In the genomic region with DNA sequence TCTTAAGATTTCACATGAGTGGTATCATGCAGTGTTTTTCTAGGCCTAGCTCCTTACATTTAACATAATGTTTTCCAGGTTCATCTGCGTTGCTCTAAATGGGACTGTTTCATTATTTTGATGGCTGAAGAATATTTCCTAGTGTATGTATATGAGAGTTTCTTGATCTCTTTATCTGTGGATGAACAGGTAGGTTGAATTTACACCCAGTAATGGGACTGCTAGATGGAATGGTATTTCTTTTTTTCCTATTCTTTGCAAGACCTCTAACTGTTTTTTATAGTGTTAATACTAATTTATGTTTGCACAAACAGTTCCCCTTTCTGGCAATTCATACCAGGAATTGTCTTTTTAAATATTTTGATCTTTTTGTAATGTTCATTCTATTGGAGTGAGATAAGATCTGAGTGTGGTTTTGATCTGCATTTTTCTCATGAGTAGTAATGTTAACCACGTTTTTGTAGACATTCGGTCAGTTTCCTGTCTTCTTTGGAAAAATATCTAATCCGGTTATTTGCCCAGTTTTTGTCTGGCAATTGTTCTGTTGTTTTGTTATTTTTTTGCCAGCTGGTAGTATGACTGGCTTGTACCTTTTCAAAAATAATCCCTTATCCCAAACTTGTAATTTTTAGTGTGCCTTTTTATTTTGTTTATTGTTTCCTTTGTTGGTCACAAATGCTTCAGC, we compare ENCODE assay signal across 8 cellular contexts.
DNase-seq lines count a peak whose midpoint lies in the region; ATAC-seq and TF ChIP-seq lines count a peak whose summit lies in the region.
"Not testable (repeated sequence)": the region's sequence is repeated elsewhere in the genome, so short reads cannot be mapped to it uniquely, and the experiment has no call there.

No MANE protein-coding gene starts in this region.

- H3K4me3 ChIP-seq in AG09309 (ENCODE audit: control insufficient read depth, low read depth, low read length) (peak overlapping the region; percentile 9; the same call in 1 of the 2 replicates), GM23248 (peak overlapping the region; percentile 86), OCI-LY7 (ENCODE audit: low read depth, low read length, poor library complexity, severe bottlenecking) (peak overlapping the region; percentile 95), brain microvascular endothelial cell (ENCODE audit: low read depth, low read length) (peak overlapping the region; percentile 88), smooth muscle cell (peak overlapping the region; percentile 29)
- H3K4me3 ChIP-seq in fibroblast of mammary gland (ENCODE audit: control insufficient read depth, low read depth, low read length), result not testable (repeated sequence)

- not testable (repeated sequence) for H3K36me3 ChIP-seq in GM23248 (ENCODE audit: low read depth); smooth muscle cell (ENCODE audit: low read depth)
- H3K36me3 ChIP-seq in OCI-LY7 (ENCODE audit: insufficient read depth, low read length) (peaks cover 41% of the 10 kb centered on the region), brain microvascular endothelial cell (replicated peaks) (peaks cover 17% of the 10 kb centered on the region)

- DNase-seq in AG09309 (ENCODE audit: low read depth), result peak; percentile 43
- DNase-seq in GM23248, result peak; percentile 81
- not testable (repeated sequence) for DNase-seq in OCI-LY7 (ENCODE audit: low spot score); activated T-cell treated with anti-CD3 and anti-CD28 coated beads, Interleukin-2, amount 50 U/mL, for 4 hours; smooth muscle cell (lab: John Stamatoyannopoulos, UW; ENCODE audit: unreplicated experiment)
- peak; percentile 51 for DNase-seq in brain microvascular endothelial cell
- DNase-seq in fibroblast of mammary gland (ENCODE audit: low read depth), result peak; percentile 75
- peak; percentile 58 for DNase-seq in myocyte (ENCODE audit: low read depth)

- peaks cover 42% of the 10 kb centered on the region for H3F3A ChIP-seq in GM23248 (ENCODE audit: insufficient read depth)
- H3F3A ChIP-seq in smooth muscle cell (ENCODE audit: low read depth), result not testable (repeated sequence)

- peak overlapping the region; percentile 76 for H3K4me2 ChIP-seq in GM23248 (ENCODE audit: unreplicated experiment)
- peak overlapping the region; percentile 68 for H3K4me2 ChIP-seq in OCI-LY7 (ENCODE audit: low read length)
- peak overlapping the region; percentile 94 for H3K4me2 ChIP-seq in smooth muscle cell

- peak overlapping the region; percentile 88 for H3K9ac ChIP-seq in GM23248
- peak overlapping the region; percentile 86 for H3K9ac ChIP-seq in smooth muscle cell (ENCODE audit: low read depth)

- H3K27me3 Mint-ChIP-seq in activated T-cell treated with anti-CD3 and anti-CD28 coated beads, Interleukin-2, amount 50 U/mL, for 4 hours (ENCODE audit: low read depth), result not testable (repeated sequence)

- not testable (repeated sequence) for H2AFZ ChIP-seq in GM23248; OCI-LY7 (ENCODE audit: low read length); smooth muscle cell (ENCODE audit: low read depth)

- not testable (repeated sequence) for H3K9me3 Mint-ChIP-seq in activated T-cell treated with anti-CD3 and anti-CD28 coated beads, Interleukin-2, amount 50 U/mL, for 4 hours

- 11 to 12% methylated on average over 4 of the region's 4 CpGs for WGBS in GM23248 (ENCODE audit: low coverage in 1 of 2, low lambda C conversion rate in 2 of 2, missing lambda C conversion rate in 2 of 2), 2 experiments
- 28% methylated on average over 4 of the region's 4 CpGs for WGBS in smooth muscle cell (ENCODE audit: low lambda C conversion rate)

- intact Hi-C loops in OCI-LY7 (cut with micrococcal nuclease; ENCODE audit: unreplicated experiment), result not testable (repeated sequence)

- not testable (repeated sequence) for H3K9me2 ChIP-seq in GM23248 (ENCODE audit: insufficient read depth); OCI-LY7 (ENCODE audit: insufficient read depth, low read length)

- not testable (repeated sequence) for H3K27me3 ChIP-seq in GM23248 (replicated peaks; ENCODE audit: insufficient read depth); brain microvascular endothelial cell (replicated peaks); smooth muscle cell (ENCODE audit: low read depth)

- ATAC-seq in activated T-cell treated with anti-CD3 and anti-CD28 coated beads, Interleukin-2, amount 50 U/mL, for 4 hours, result not testable (repeated sequence)

- peaks cover 36% of the 10 kb centered on the region for H3K4me1 Mint-ChIP-seq in activated T-cell treated with anti-CD3 and anti-CD28 coated beads, Interleukin-2, amount 50 U/mL, for 4 hours (ENCODE audit: low read depth)

- CTCF ChIA-PET in OCI-LY7 (lab: Charles Lee; ENCODE audit: unreplicated experiment), result interaction anchor here (0.6 kb wide), 1 partner anchor 12 kb away, joined by 4 read pairs; no protein-coding TSS in a partner anchor

- TF ChIP-seq CTCF in AG09309 (IDR thresholded peaks at IDR 0.05; ENCODE audit: control insufficient read depth, insufficient read depth, low read depth, low read length, missing control alignments); OCI-LY7 (conservative IDR thresholded peaks at IDR 0.05; ENCODE audit: low read length); brain microvascular endothelial cell (IDR thresholded peaks at IDR 0.05; ENCODE audit: low read depth, low read length, missing control alignments); fibroblast of mammary gland (conservative IDR thresholded peaks at IDR 0.05; ENCODE audit: control insufficient read depth, insufficient read depth, low read depth, low read length); smooth muscle cell (IDR thresholded peaks at IDR 0.05; ENCODE audit: borderline replicate concordance, insufficient read depth, poor library complexity, severe bottlenecking): not testable (repeated sequence)

- in situ Hi-C loops in GM23248 (cut with MboI); brain microvascular endothelial cell (cut with HindIII; ENCODE audit: low pct_ligation_motif_present, low sequenced_read_pairs): not testable (repeated sequence)

- POLR2A ChIA-PET in OCI-LY7 (lab: Charles Lee), result not testable (repeated sequence)

- H3K79me2 ChIP-seq in GM23248 (ENCODE audit: insufficient read depth) (peaks cover 35% of the 10 kb centered on the region), OCI-LY7 (ENCODE audit: insufficient read depth, low read depth, low read length) (peaks cover 19% of the 10 kb centered on the region), smooth muscle cell (ENCODE audit: low read depth) (peaks cover 19% of the 10 kb centered on the region)

- H3K4me1 ChIP-seq in GM23248 (ENCODE audit: insufficient read depth) (peaks cover 40% of the 10 kb centered on the region), OCI-LY7 (ENCODE audit: insufficient read depth, low read length, poor library complexity, severe bottlenecking) (peaks cover 29% of the 10 kb centered on the region), smooth muscle cell (ENCODE audit: low read depth) (peaks cover 24% of the 10 kb centered on the region)

- H3K4me3 Mint-ChIP-seq in activated T-cell treated with anti-CD3 and anti-CD28 coated beads, Interleukin-2, amount 50 U/mL, for 4 hours, result peak overlapping the region; percentile 90

- not testable (repeated sequence) for BruUV-seq in OCI-LY7 (replicated peaks; lab: Mats Ljungman, UMichigan)

- H3K27ac ChIP-seq in GM23248 (peak overlapping the region; percentile 81), brain microvascular endothelial cell (peak overlapping the region; percentile 100), smooth muscle cell (ENCODE audit: low read depth) (peak overlapping the region; percentile 92)
- not testable (repeated sequence) for H3K27ac ChIP-seq in OCI-LY7 (ENCODE audit: low read depth, low read length, poor library complexity, severe bottlenecking)

- H4K20me1 ChIP-seq in GM23248 (ENCODE audit: insufficient read depth); OCI-LY7 (ENCODE audit: insufficient read depth, low read length); smooth muscle cell (ENCODE audit: low read depth): not testable (repeated sequence)

- peaks cover 38% of the 10 kb centered on the region for H3K36me3 Mint-ChIP-seq in activated T-cell treated with anti-CD3 and anti-CD28 coated beads, Interleukin-2, amount 50 U/mL, for 4 hours (ENCODE audit: insufficient read depth)

- H3K9me3 ChIP-seq in GM23248 (ENCODE audit: low read depth); OCI-LY7 (ENCODE audit: low read length); smooth muscle cell (replicated peaks; ENCODE audit: low read depth): not testable (repeated sequence)
